ENCODE assay signal across 23 cellular contexts in genomic region chr18:79733135-79733609, GRCh38.
"Had no signal": no experiment of that assay in that cellular context is flagged by ENCODE, and none has a peak within 500 bp of the region (broad histone marks: within the 10 kb centered on the region; RNA-seq: fewer than 3 reads in every experiment).

No MANE protein-coding gene starts in this region.

- H3K4me1 Mint-ChIP-seq: activated B cell treated with CpG ODN at 0.5 μM for 24 hours; activated CD4-positive, alpha-beta T cell treated with anti-CD3 and anti-CD28 coated beads, Interleukin-2, amount 10 ng/mL, durations not matched to agents 24 days and 14 days; activated naive CD8-positive, alpha-beta T cell treated with anti-CD3 and anti-CD28 coated beads, Interleukin-2, amount 10 ng/mL, durations not matched to agents 7 days and 5 days; activated T-helper 17 cell treated with anti-CD3 and anti-CD28 coated beads, Interleukin-2, amount 50 U/mL, for 72 hours had no signal

- H3K4me1 ChIP-seq: breast epithelium, Peyer's patch had no signal

- DNase-seq: activated B cell treated with CpG ODN at 0.5 μM for 24 hours; activated CD4-positive, alpha-beta memory T cell treated with anti-CD3 and anti-CD28 coated beads for 36 hours; activated CD4-positive, alpha-beta T cell treated with anti-CD3 and anti-CD28 coated beads for 1 hour; activated CD4-positive, alpha-beta T cell treated with anti-CD3 and anti-CD28 coated beads, Interleukin-2, amount 10 ng/mL, durations not matched to agents 24 days and 14 days; activated CD8-positive, alpha-beta memory T cell treated with anti-CD3 and anti-CD28 coated beads for 24 hours; activated gamma-delta T cell treated with Interleukin-2 at 50 U/mL for 16 hours; activated naive CD4-positive, alpha-beta T cell treated with anti-CD3 and anti-CD28 coated beads, Interleukin-2, amount 50 U/mL, for 16 hours; activated naive CD8-positive, alpha-beta T cell treated with anti-CD3 and anti-CD28 coated beads, Interleukin-2, amount 10 ng/mL, durations not matched to agents 7 days and 5 days; activated T-cell treated with anti-CD3 and anti-CD28 coated beads, Interleukin-2, amount 50 U/mL, for 4 hours; NCI-H1092 treated with DMSO at 0.1 percent for 48 hours; NCI-H1436; NCI-H1694 treated with DMSO at 0.1 percent for 48 hours; NCI-H2081; NCI-H446; NCI-H524; Peyer's patch; SHP77 treated with DMSO at 0.1 percent for 48 hours; T-helper 9 cell had no signal

- H3K27ac ChIP-seq: breast epithelium, KMS-11, Peyer's patch, RWPE1 had no signal

- H3K27ac Mint-ChIP-seq: activated B cell treated with CpG ODN at 0.5 μM for 24 hours; activated CD4-positive, alpha-beta memory T cell treated with anti-CD3 and anti-CD28 coated beads for 36 hours; activated CD4-positive, alpha-beta T cell treated with anti-CD3 and anti-CD28 coated beads, Interleukin-2, amount 10 ng/mL, durations not matched to agents 24 days and 14 days; activated naive CD8-positive, alpha-beta T cell treated with anti-CD3 and anti-CD28 coated beads, Interleukin-2, amount 10 ng/mL, durations not matched to agents 7 days and 5 days; activated T-helper 17 cell treated with anti-CD3 and anti-CD28 coated beads, Interleukin-2, amount 50 U/mL, for 72 hours; T-helper 1 cell treated with Interleukin-12 subunit alpha and Interleukin-12 subunit beta and Interleukin-4 antibody, amounts not matched to agents 30 μg/mL and 1 μg/mL, for 36 hours had no signal

- H3K27me3 Mint-ChIP-seq: activated B cell treated with CpG ODN at 0.5 μM for 24 hours; activated CD4-positive, alpha-beta memory T cell treated with anti-CD3 and anti-CD28 coated beads for 36 hours; activated CD4-positive, alpha-beta T cell treated with anti-CD3 and anti-CD28 coated beads, Interleukin-2, amount 10 ng/mL, durations not matched to agents 24 days and 14 days; activated naive CD8-positive, alpha-beta T cell treated with anti-CD3 and anti-CD28 coated beads, Interleukin-2, amount 10 ng/mL, durations not matched to agents 7 days and 5 days; activated T-helper 17 cell treated with anti-CD3 and anti-CD28 coated beads, Interleukin-2, amount 50 U/mL, for 72 hours had no signal

- H3K4me3 Mint-ChIP-seq: activated B cell treated with CpG ODN at 0.5 μM for 24 hours; activated CD4-positive, alpha-beta memory T cell treated with anti-CD3 and anti-CD28 coated beads for 36 hours; activated CD4-positive, alpha-beta T cell treated with anti-CD3 and anti-CD28 coated beads, Interleukin-2, amount 10 ng/mL, durations not matched to agents 24 days and 14 days; activated naive CD8-positive, alpha-beta T cell treated with anti-CD3 and anti-CD28 coated beads, Interleukin-2, amount 10 ng/mL, durations not matched to agents 7 days and 5 days; activated T-cell treated with anti-CD3 and anti-CD28 coated beads, Interleukin-2, amount 50 U/mL, for 4 hours; activated T-helper 17 cell treated with anti-CD3 and anti-CD28 coated beads, Interleukin-2, amount 50 U/mL, for 72 hours; T-helper 1 cell treated with Interleukin-12 subunit alpha and Interleukin-12 subunit beta and Interleukin-4 antibody, amounts not matched to agents 30 μg/mL and 1 μg/mL, for 36 hours had no signal

- H3K27me3 ChIP-seq: breast epithelium, Peyer's patch had no signal

- H3K9me3 Mint-ChIP-seq: activated T-helper 17 cell treated with anti-CD3 and anti-CD28 coated beads, Interleukin-2, amount 50 U/mL, for 72 hours had no signal

- ATAC-seq: activated T-cell treated with anti-CD3 and anti-CD28 coated beads, Interleukin-2, amount 50 U/mL, for 4 hours; activated T-helper 17 cell treated with anti-CD3 and anti-CD28 coated beads, Interleukin-2, amount 50 U/mL, for 72 hours had no signal

- H3K36me3 ChIP-seq: breast epithelium had no signal

- H3K4me3 ChIP-seq: breast epithelium, Peyer's patch had no signal
